Comparison of ENCODE assay signal across 9 cellular contexts in genomic region chr17:43401293-43401692, GRCh38. TPM values are rescaled to one million over a fixed set of nuclear protein-coding genes. Genes with fewer than 3 reads are reported as not detected.
DNase-seq lines count a peak whose midpoint lies in the region; ATAC-seq and TF ChIP-seq lines count a peak whose summit lies in the region.
"Had no signal": no experiment of that assay in that cellular context is flagged by ENCODE, and none has a peak within 500 bp of the region (broad histone marks: within the 10 kb centered on the region; RNA-seq: fewer than 3 reads in every experiment).

No MANE protein-coding gene starts in this region.

- H3K36me3 Mint-ChIP-seq in chondrocyte (ENCODE audit: low read depth): peaks cover 11% of the 10 kb centered on the region

- ATAC-seq in GM19351 (IDR thresholded peaks at IDR 0.05; ENCODE audit: unreplicated experiment): no peak

- H3K9me3 Mint-ChIP-seq in chondrocyte (ENCODE audit: low read depth): no peaks in the 10 kb centered on the region

- H3K27me3 ChIP-seq in ACC112 (ENCODE audit: insufficient read depth, low read length) (no peaks in the 10 kb centered on the region), mesendoderm (ENCODE audit: insufficient read depth, low read length, poor library complexity) (no peaks in the 10 kb centered on the region)

- H3K4me3 Mint-ChIP-seq in chondrocyte (ENCODE audit: unreplicated experiment): peak overlapping the region; percentile 88

- H3K79me1 ChIP-seq in mesendoderm (ENCODE audit: low read length): peaks cover 13% of the 10 kb centered on the region

- H3K23ac ChIP-seq in mesendoderm (ENCODE audit: low read length): no peak overlapping the region

- H3K36me3 ChIP-seq in ACC112 (ENCODE audit: insufficient read depth, low read length) (peaks cover 21% of the 10 kb centered on the region; the same call in 1 of the 2 replicates), mesendoderm (ENCODE audit: control insufficient read depth, insufficient read depth, low read length) (peaks cover 5% of the 10 kb centered on the region)

- H4K5ac ChIP-seq in mesendoderm (ENCODE audit: low read length): no peak overlapping the region

- no peak overlapping the region for H2AK5ac ChIP-seq in mesendoderm (ENCODE audit: low read length)

- H2AFZ ChIP-seq in ACC112 (ENCODE audit: low read length, unreplicated experiment): no peak overlapping the region

- peaks cover 55% of the 10 kb centered on the region for H3K4me1 Mint-ChIP-seq in chondrocyte (ENCODE audit: low read depth)

- H3K4ac ChIP-seq in mesendoderm (ENCODE audit: low read depth, low read length): no peak overlapping the region

- H3K18ac ChIP-seq in mesendoderm (ENCODE audit: low read length): no peak overlapping the region

- no peak overlapping the region for H2BK5ac ChIP-seq in mesendoderm (ENCODE audit: low read length)

- peak overlapping the region; percentile 91 for H3K9ac ChIP-seq in mesendoderm (ENCODE audit: low read length)

- H3K4me3 ChIP-seq in ACC112 (ENCODE audit: low read depth, low read length) (peak overlapping the region; percentile 85), mesendoderm (ENCODE audit: low read length) (peak overlapping the region; percentile 89)

- H2BK15ac ChIP-seq in mesendoderm (replicated peaks; ENCODE audit: low read depth): no peak overlapping the region

- DNase-seq in HPDE6-E6E7 (ENCODE audit: extremely low spot score) (peak; percentile 75), chondrocyte (ENCODE audit: low spot score) (peak; percentile 57), mesendoderm (no peak), middle frontal gyrus (ENCODE audit: extremely low spot score, low spot score) (no peak), NCI-H526 treated with DMSO at 0.1 percent for 48 hours (lab: John Stamatoyannopoulos, UW) (no peak)
- no peak for DNase-seq in activated naive CD4-positive, alpha-beta T cell treated with Interleukin-2 at 50 U/mL for 16 hours

- H3K56ac ChIP-seq in mesendoderm (ENCODE audit: low read length): peak overlapping the region; percentile 42

- peak overlapping the region; percentile 74 for H3K4me2 ChIP-seq in mesendoderm (ENCODE audit: low read length)

- H3K4me1 ChIP-seq in ACC112 (ENCODE audit: control insufficient read depth, insufficient read depth, low read length, unreplicated experiment) (peaks cover 25% of the 10 kb centered on the region), mesendoderm (ENCODE audit: control insufficient read depth, low read depth, low read length) (peaks cover 13% of the 10 kb centered on the region)

- H3K27ac ChIP-seq in ACC112 (ENCODE audit: low read depth, low read length) (peak overlapping the region; percentile 98), mesendoderm (ENCODE audit: low read depth, low read length) (no peak overlapping the region)
- H3K27ac ChIP-seq: VCaP had no signal

- WGBS in mesendoderm (ENCODE audit: extremely low coverage, insufficient coverage, low lambda C conversion rate): no CpG with 5 or more reads among the region's 2 CpGs

- H3K27me3 Mint-ChIP-seq in chondrocyte (ENCODE audit: low read depth): no peaks in the 10 kb centered on the region

- H4K8ac ChIP-seq in mesendoderm (ENCODE audit: low read depth, low read length): no peak overlapping the region

- peak overlapping the region; percentile 95 for H3K27ac Mint-ChIP-seq in chondrocyte (ENCODE audit: unreplicated experiment)

- no peak for TF ChIP-seq CTCF in chondrocyte (IDR thresholded peaks at IDR 0.05)

- H2BK120ac ChIP-seq in mesendoderm (ENCODE audit: low read depth, low read length): no peak overlapping the region

- H3K79me2 ChIP-seq in ACC112 (ENCODE audit: control insufficient read depth, insufficient read depth, low read length, unreplicated experiment) (peaks cover 38% of the 10 kb centered on the region), mesendoderm (ENCODE audit: control insufficient read depth, insufficient read depth, low read length) (peaks cover 31% of the 10 kb centered on the region)

RNA-seq across cellular contexts. Expression of gene ARL4D, which starts 2.5 kb away (rescaled TPM):
- total RNA-seq in chondrocyte: 33.8 to 38.0 TPM (median 37.5 TPM) in 3 replicates
- polyA plus RNA-seq in mesendoderm (2013, experiment 1 of 2): 12.7 TPM
- polyA plus RNA-seq in mesendoderm (2013, experiment 2 of 2): 11.4 TPM

Comparison
In these comparisons a context has a peak if more than half of its experiments do, and no peak if none do; other contexts are left out.
1. DNase-seq: peak in HPDE6-E6E7 (single experiment) and chondrocyte (single experiment); none in mesendoderm (single experiment), middle frontal gyrus (single experiment), activated naive CD4-positive, alpha-beta T cell treated with Interleukin-2 at 50 U/mL for 16 hours (single experiment) and NCI-H526 treated with DMSO at 0.1 percent for 48 hours (single experiment).